1 cellular context compared by ENCODE assay signal in genomic region chr1:67355745-67356424, GRCh38.
TF ChIP-seq lines count a peak whose summit lies in the region.

No MANE protein-coding gene starts in this region.

TF ChIP-seq in IMR-90, 13 proteins besides CTCF, POLR2A, EP300 and RAD21 (continued from another document):
- no peak for TF ChIP-seq USF2 (IDR thresholded peaks at IDR 0.05; ENCODE audit: low read depth, low read length)
- no peak for TF ChIP-seq BHLHE40 (IDR thresholded peaks at IDR 0.05; ENCODE audit: low read depth, low read length)
